ENCODE assay signal across 31 cellular contexts in the genomic region with DNA sequence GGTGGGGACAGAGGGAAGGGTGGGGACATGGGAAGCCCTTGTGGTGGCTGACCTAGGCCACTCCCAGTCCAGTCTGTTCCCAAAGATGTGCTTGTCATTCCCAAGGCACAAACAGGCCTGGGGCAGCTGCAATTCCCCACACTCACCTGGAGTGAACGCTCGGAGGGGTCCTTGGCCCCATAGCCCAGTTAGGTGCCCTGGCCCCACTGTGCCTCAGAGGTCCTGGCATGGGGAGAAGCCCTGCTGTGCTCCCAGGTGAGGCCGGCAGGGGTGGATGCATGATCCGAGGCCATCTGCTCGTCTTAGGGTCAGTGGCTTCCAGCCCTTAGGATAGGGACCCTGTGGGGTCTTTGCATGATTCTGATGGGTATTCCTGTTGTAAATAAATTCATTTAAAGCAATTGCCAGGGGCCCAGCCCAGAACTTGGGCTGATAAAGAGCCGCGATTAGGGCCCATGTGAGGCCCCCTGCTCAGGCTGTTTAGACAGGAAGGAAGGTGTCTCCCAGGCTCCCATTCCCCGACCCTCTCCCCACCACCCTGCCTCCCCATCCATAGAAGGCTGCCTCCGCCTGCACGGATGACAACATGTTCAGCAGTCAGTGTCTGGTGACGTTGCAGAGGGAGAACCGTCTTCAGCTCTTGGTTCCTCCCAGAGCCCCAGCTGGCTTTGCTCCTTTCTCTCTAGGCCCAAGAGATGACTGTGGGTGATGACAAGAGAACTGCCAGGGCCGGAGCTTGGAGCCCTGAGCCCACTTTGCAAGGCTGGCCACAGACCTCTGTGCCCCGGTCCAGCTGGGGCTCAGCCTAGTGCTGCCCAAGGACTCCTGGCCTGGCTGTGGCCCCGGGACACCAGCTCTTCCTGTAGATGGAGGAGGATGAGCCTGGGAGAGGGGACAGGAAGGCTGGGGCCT. TPM values are rescaled to one million over a fixed set of nuclear protein-coding genes. Genes with fewer than 3 reads are reported as not detected.
DNase-seq lines count a peak whose midpoint lies in the region; ATAC-seq, FAIRE-seq and TF ChIP-seq lines count a peak whose summit lies in the region.
"Had no signal": no experiment of that assay in that cellular context is flagged by ENCODE, and none has a peak within 500 bp of the region (broad histone marks: within the 10 kb centered on the region; RNA-seq: fewer than 3 reads in every experiment).

No MANE protein-coding gene starts in this region.

- POLR2A ChIA-PET in HepG2 (lab: Yijun Ruan, JAX): no interaction called here

- H3K27ac ChIP-seq in HepG2 (ENCODE audit: extremely low read length, insufficient read depth, low read length) (no peak overlapping the region), osteoblast (ENCODE audit: low read depth, low read length) (no peak overlapping the region), tibial artery (no peak overlapping the region), mammary epithelial cell (ENCODE audit: insufficient read depth, low read depth, low read length) (no peak overlapping the region)
- H3K27ac ChIP-seq: SJSA1 had no signal

- H3K36me3 ChIP-seq in HepG2 (replicated peaks in 1 of 2; ENCODE audit: control insufficient read depth in 1 of 2, insufficient read depth in 2 of 2, low read length in 2 of 2): no peaks in the 10 kb centered on the region
- no peaks in the 10 kb centered on the region for H3K36me3 ChIP-seq in osteoblast (ENCODE audit: insufficient read depth, low read length)
- no peaks in the 10 kb centered on the region for H3K36me3 ChIP-seq in tibial artery
- no peaks in the 10 kb centered on the region for H3K36me3 ChIP-seq in mammary epithelial cell (ENCODE audit: insufficient read depth, low read length)
- H3K36me3 ChIP-seq: HAP-1, MG63, SJSA1 had no signal

- TF ChIP-seq EP300 in HepG2 (IDR thresholded peaks at IDR 0.05; ENCODE audit: low read depth in 2 of 2, low read length in 2 of 2): no peak
- no peak for TF ChIP-seq EP300 in HepG2 (CRISPR knock-in tag; IDR thresholded peaks at IDR 0.05; ENCODE audit: borderline replicate concordance)

- CTCF ChIA-PET in HepG2 (lab: Yijun Ruan, JAX; ENCODE audit: low intra/inter-chr PET ratio, low total read pairs): no interaction called here
- CTCF ChIA-PET in mammary epithelial cell (lab: Charles Lee; ENCODE audit: low non-redundant PET): no interaction called here

- H4K20me1 ChIP-seq in HepG2 (ENCODE audit: insufficient read depth, low read length): no peaks in the 10 kb centered on the region
- no peaks in the 10 kb centered on the region for H4K20me1 ChIP-seq in osteoblast (ENCODE audit: insufficient read depth, low read length)
- no peaks in the 10 kb centered on the region for H4K20me1 ChIP-seq in mammary epithelial cell (ENCODE audit: insufficient read depth, low read length)

- ATAC-seq in HepG2 (no peak), GM21723 (IDR thresholded peaks at IDR 0.05; ENCODE audit: unreplicated experiment) (no peak)
- ATAC-seq: PC-3, Right ventricle myocardium inferior had no signal

- H3K9ac ChIP-seq in HepG2 (ENCODE audit: insufficient read depth, low read depth, low read length): no peak overlapping the region
- H3K9ac ChIP-seq in mammary epithelial cell (ENCODE audit: insufficient read depth, low read length): no peak overlapping the region

- no peak for TF ChIP-seq RAD21 in HepG2 (CRISPR knock-in tag; IDR thresholded peaks at IDR 0.05)

- H3K9me3 ChIP-seq in HepG2 (ENCODE audit: low read length) (no peaks in the 10 kb centered on the region), osteoblast (ENCODE audit: low read depth, low read length) (peaks cover 3% of the 10 kb centered on the region), tibial artery (peaks cover 0 to 11% (median 4%) of the 10 kb centered on the region in 3 donors), mammary epithelial cell (replicated peaks; ENCODE audit: insufficient read depth, low read length) (no peaks in the 10 kb centered on the region)
- H3K9me3 ChIP-seq: HAP-1, SJSA1 had no signal

- dilution Hi-C loops in mammary epithelial cell (cut with HindIII; ENCODE audit: low sequenced_read_pairs): no loop called here

- TF ChIP-seq CTCF in HepG2 (CRISPR knock-in tag; IDR thresholded peaks at IDR 0.05) (no peak), osteoblast (IDR thresholded peaks at IDR 0.05; ENCODE audit: extremely low read depth, low read depth, low read length) (no peak), tibial artery (IDR thresholded peaks at IDR 0.05) (no peak), mammary epithelial cell (conservative IDR thresholded peaks at IDR 0.05 in 1 of 2, IDR thresholded peaks at IDR 0.05 in 1 of 2; ENCODE audit: extremely low read depth in 1 of 2, insufficient read depth in 1 of 2, low read depth in 1 of 2, low read length in 2 of 2) (no peak)

- no peaks in the 10 kb centered on the region for H3K79me2 ChIP-seq in HepG2 (ENCODE audit: insufficient read depth, low read length)
- H3K79me2 ChIP-seq in osteoblast (ENCODE audit: insufficient read depth, low read length): no peaks in the 10 kb centered on the region
- no peaks in the 10 kb centered on the region for H3K79me2 ChIP-seq in mammary epithelial cell (ENCODE audit: insufficient read depth, low read length)

- in situ Hi-C loops in HepG2 (cut with HindIII; ENCODE audit: extremely low pct_ligation_motif_present, low pct_unique_long_range_greater_than_20kb) (no loop called here), mammary epithelial cell (cut with MboI; ENCODE audit: low sequenced_read_pairs in 2 of 2) (no loop called here)

- no peak overlapping the region for H2AFZ ChIP-seq in HepG2 (ENCODE audit: low read length)
- H2AFZ ChIP-seq in osteoblast (ENCODE audit: low read length): no peak overlapping the region
- no peak overlapping the region for H2AFZ ChIP-seq in mammary epithelial cell (ENCODE audit: low read depth, low read length)

- DNase-seq in activated effector memory CD4-positive, alpha-beta T cell treated with anti-CD3 and anti-CD28 coated beads, Interleukin-2, amount 50 U/mL, for 16 hours: peak; percentile 57
- no peak for DNase-seq in activated effector memory CD4-positive, alpha-beta T cell treated with Interleukin-2 at 50 U/mL for 16 hours
- no peak for DNase-seq in HepG2 (ENCODE audit: low spot score)
- DNase-seq in osteoblast (ENCODE audit: insufficient read length, low spot score, missing footprints): peak; percentile 18
- peak; percentile 15 to 46 for DNase-seq in tibial artery
- no peak for DNase-seq in mammary epithelial cell
- no peak for DNase-seq in NCI-H345 (lab: John Stamatoyannopoulos, UW)
- DNase-seq: 8988T; ACHN; C1 segment of cervical spinal cord; CD4-positive, alpha-beta memory T cell; COR-L47; GOT3; HFFc6; IMR-90; KG1; MG63; NCI-H1105 treated with DMSO at 0.1 percent for 48 hours; NCI-H146; NCI-H1930; NCI-H2107; NCI-H446; NCI-H524 treated with DMSO at 0.1 percent for 48 hours; NCI-H774; NK-92 treated with Interleukin-12 subunit alpha and Interleukin-12 subunit beta, amount 100 ng/mL, for 24 hours; PC-3 had no signal

- 12% methylated on average over 11 of the region's 15 CpGs for WGBS in HepG2 (ENCODE audit: low lambda C conversion rate)
- whole genome bisulfite sequencing in mammary epithelial cell (ENCODE audit: low coverage, missing lambda C conversion rate): 75% methylated on average over 8 of the region's 15 CpGs

- no peak overlapping the region for H3K4me3 ChIP-seq in HepG2 (replicated peaks in 1 of 3; ENCODE audit: insufficient read depth in 1 of 3, low read depth in 2 of 3, low read length in 3 of 3)
- no peak overlapping the region for H3K4me3 ChIP-seq in osteoblast (ENCODE audit: insufficient read depth, low read length)
- no peak overlapping the region for H3K4me3 ChIP-seq in tibial artery
- H3K4me3 ChIP-seq in mammary epithelial cell (replicated peaks in 1 of 3; ENCODE audit: insufficient read depth in 1 of 3, low read depth in 2 of 3, low read length in 3 of 3): no peak overlapping the region
- H3K4me3 ChIP-seq: HAP-1, MG63, SJSA1 had no signal

- TF ChIP-seq POLR2A in HepG2 (IDR thresholded peaks at IDR 0.05; ENCODE audit: insufficient read depth in 1 of 2, low read depth in 2 of 2, low read length in 2 of 2): no peak

- FAIRE-seq in HepG2 (lab: Jason Lieb, UNC): no peak
- FAIRE-seq: G401.6 had no signal

- H3K27me3 ChIP-seq in HepG2 (ENCODE audit: control insufficient read depth in 1 of 2, insufficient read depth in 2 of 2, low read length in 2 of 2) (peaks cover 10 to 54% of the 10 kb centered on the region in 2 experiments), osteoblast (ENCODE audit: insufficient read depth, low read length) (no peaks in the 10 kb centered on the region), tibial artery (peaks cover 0 to 3% of the 10 kb centered on the region in 2 donors), mammary epithelial cell (ENCODE audit: insufficient read depth, low read length) (no peaks in the 10 kb centered on the region)
- H3K27me3 ChIP-seq: SJSA1 had no signal

- no peak overlapping the region for H3K4me2 ChIP-seq in HepG2 (ENCODE audit: low read depth, low read length)
- H3K4me2 ChIP-seq in osteoblast (ENCODE audit: insufficient read depth, low read length): no peak overlapping the region
- no peak overlapping the region for H3K4me2 ChIP-seq in mammary epithelial cell (ENCODE audit: insufficient read depth, low read depth, low read length)

- BruUV-seq in HepG2 (replicated peaks; lab: Mats Ljungman, UMichigan): no TSS peak
- no TSS peak for BruUV-seq in mammary epithelial cell (replicated peaks; lab: Mats Ljungman, UMichigan)

- H3K4me1 ChIP-seq in HepG2 (ENCODE audit: insufficient read depth, low read length): no peaks in the 10 kb centered on the region
- H3K4me1 ChIP-seq in osteoblast (ENCODE audit: insufficient read depth, low read length): no peaks in the 10 kb centered on the region
- H3K4me1 ChIP-seq in tibial artery: no peaks in the 10 kb centered on the region
- no peaks in the 10 kb centered on the region for H3K4me1 ChIP-seq in mammary epithelial cell (ENCODE audit: insufficient read depth, low read length)
- H3K4me1 ChIP-seq: HAP-1, SJSA1 had no signal

- intact Hi-C loops in HepG2 (cut with micrococcal nuclease; ENCODE audit: unreplicated experiment) (no loop called here), tibial artery (cut with DNase I; ENCODE audit: low total_unique reads) (no loop called here), mammary epithelial cell (cut with micrococcal nuclease) (no loop called here)

RNA-seq across cellular contexts. Expression of gene IRX4, which starts 28.4 kb away (rescaled TPM):
- total RNA-seq in HepG2 (2016; rRNA removed; fragmentation: Illumina TruSeq; extraction: Trizol) (not detected in 2 replicates), osteoblast (not detected in 2 replicates), mammary epithelial cell (10 to 100 TPM; 40.3 to 54.9 TPM)
- not detected in 2 replicates for total RNA-seq in HepG2 (2016; cell fraction: cytosol; rRNA removed; fragmentation: Illumina TruSeq; extraction: Trizol; ENCODE audit: low read depth)
- total RNA-seq in HepG2 (2016; cell fraction: insoluble cytoplasmic fraction; rRNA removed; fragmentation: Illumina TruSeq; extraction: Trizol): not detected in 2 replicates
- not detected in 2 replicates for total RNA-seq in HepG2 (2016; cell fraction: membrane; rRNA removed; fragmentation: Illumina TruSeq; extraction: Trizol)
- not detected in 2 replicates for total RNA-seq in HepG2 (2016; cell fraction: nucleus; rRNA removed; fragmentation: Illumina TruSeq; extraction: Trizol)
- polyA plus RNA-seq in HepG2 (2011; rRNA removed) (not detected in 2 replicates), mammary epithelial cell (20.4 TPM)
- not detected in 2 replicates for polyA plus RNA-seq in HepG2 (2011; cell fraction: cytosol; rRNA removed)
- polyA plus RNA-seq in HepG2 (2011; cell fraction: nucleus; rRNA removed): not detected in 2 replicates
- not detected in 2 replicates for polyA plus RNA-seq in HepG2 (2012)
- polyA plus RNA-seq in HepG2 (2016; cell fraction: cytosol; fragmentation: Illumina TruSeq; extraction: Trizol; ENCODE audit: low read depth): not detected in 2 replicates
- not detected in 2 replicates for polyA plus RNA-seq in HepG2 (2016; cell fraction: insoluble cytoplasmic fraction; fragmentation: Illumina TruSeq; extraction: Trizol; ENCODE audit: low read depth)
- not detected in 2 replicates for polyA plus RNA-seq in HepG2 (2016; cell fraction: membrane; fragmentation: Illumina TruSeq; extraction: Trizol; ENCODE audit: low read depth)
- not detected in 2 replicates for polyA plus RNA-seq in HepG2 (2016; cell fraction: nucleus; fragmentation: Illumina TruSeq; extraction: Trizol; ENCODE audit: insufficient read depth, low read depth)
- 0.09 TPM in 1 of 2 replicates, not detected in the other for polyA minus RNA-seq in HepG2 (2011; rRNA and poly(A)+ RNA removed; ENCODE audit: low replicate concordance)
- not detected in 2 replicates for polyA minus RNA-seq in HepG2 (2011; cell fraction: cytosol; rRNA and poly(A)+ RNA removed)
- not detected in 2 replicates for polyA minus RNA-seq in HepG2 (2011; cell fraction: nucleus; rRNA and poly(A)+ RNA removed)
- polyA minus RNA-seq in mammary epithelial cell: 7.4 TPM
- total RNA-seq: CD4-positive, alpha-beta memory T cell; HFFc6; IMR-90; PC-3; SJSA1 had no signal
- polyA plus RNA-seq: CD4-positive, alpha-beta memory T cell; IMR-90 had no signal

Comparison
In these comparisons a context has a peak if more than half of its experiments do, and no peak if none do; other contexts are left out.
1. DNase-seq: peak in activated effector memory CD4-positive, alpha-beta T cell treated with anti-CD3 and anti-CD28 coated beads, Interleukin-2, amount 50 U/mL, for 16 hours (single experiment), osteoblast (single experiment) and tibial artery (2 of 2); none in activated effector memory CD4-positive, alpha-beta T cell treated with Interleukin-2 at 50 U/mL for 16 hours (single experiment), HepG2 (single experiment), mammary epithelial cell (single experiment) and NCI-H345 (single experiment).
2. RNA of gene IRX4, which starts 28.4 kb away (total RNA-seq): 40.3 to 54.9 TPM in mammary epithelial cell; not detected in HepG2 and not detected in osteoblast; every median in the first group is over 10 times any median in the second.